ENCODE assay signal across 1 cellular context in genomic region chr1:1898246-1898933, GRCh38.
TF ChIP-seq lines count a peak whose summit lies in the region.

No MANE protein-coding gene starts in this region.

TF ChIP-seq in GM12878, 131 proteins besides CTCF, POLR2A, EP300 and RAD21:
- TF ChIP-seq PAX8 (IDR thresholded peaks at IDR 0.05), result 0 out of 2 replicates have a peak, but pooled peaks have one; percentile 60
- TF ChIP-seq RCOR1 (conservative IDR thresholded peaks at IDR 0.05; ENCODE audit: low read depth, low read length), result no peak
- TF ChIP-seq EZH2 (IDR thresholded peaks at IDR 0.05; ENCODE audit: borderline replicate concordance, control insufficient read depth, low read depth, low read length), result no peak
